In genomic region chr2:237298323-237299118, GRCh38 we compare ENCODE assay signal across 1 cellular context.
TF ChIP-seq lines count a peak whose summit lies in the region.

No MANE protein-coding gene starts in this region.

TF ChIP-seq in IMR-90, 13 proteins besides CTCF, POLR2A, EP300 and RAD21:
- TF ChIP-seq CEBPB (IDR thresholded peaks at IDR 0.05; ENCODE audit: low read depth, low read length) (peak; percentile 68), MXI1 (IDR thresholded peaks at IDR 0.05; ENCODE audit: borderline replicate concordance, low read depth, low read length) (no peak), MAZ (IDR thresholded peaks at IDR 0.05; ENCODE audit: borderline replicate concordance, low read depth, low read length) (no peak), BHLHE40 (IDR thresholded peaks at IDR 0.05; ENCODE audit: low read depth, low read length) (peak; percentile 81), NFE2L2 (IDR thresholded peaks at IDR 0.05; ENCODE audit: low read depth, low read length) (peak; percentile 5; the same call in 1 of the 2 replicates), RFX5 (IDR thresholded peaks at IDR 0.05; ENCODE audit: low read depth, low read length) (no peak), FOS (IDR thresholded peaks at IDR 0.05; ENCODE audit: low read depth, low read length) (no peak)
TF ChIP-seq in IMR-90: peak in this region for 3.
